18 cellular contexts compared by ENCODE assay signal in genomic region chr10:1299041-1299726, GRCh38.
DNase-seq lines count a peak whose midpoint lies in the region; ATAC-seq and TF ChIP-seq lines count a peak whose summit lies in the region.
"Had no signal": no experiment of that assay in that cellular context is flagged by ENCODE, and none has a peak within 500 bp of the region (broad histone marks: within the 10 kb centered on the region; RNA-seq: fewer than 3 reads in every experiment).

No MANE protein-coding gene starts in this region.

- no peak overlapping the region for H2AFZ ChIP-seq in H9 (ENCODE audit: low read length)

- H3K27me3 ChIP-seq in right atrium auricular region: no peaks in the 10 kb centered on the region
- no peaks in the 10 kb centered on the region for H3K27me3 ChIP-seq in H9 (ENCODE audit: insufficient read depth, low read length)
- H3K27me3 ChIP-seq: SJCRH30 had no signal

- H3K4ac ChIP-seq in H9 (ENCODE audit: low read depth, low read length): no peak overlapping the region

- no peak overlapping the region for H3K9ac ChIP-seq in H9 (ENCODE audit: extremely low read depth, insufficient read length, low read length)

- intact Hi-C loops in left ventricle myocardium superior (cut with micrococcal nuclease): no loop called here

- H4K8ac ChIP-seq in H9 (replicated peaks; ENCODE audit: insufficient read length, low read depth, low read length): no peak overlapping the region

- peaks cover 0 to 16% (median 4%) of the 10 kb centered on the region in 3 experiments; a peak in 4 of 7 replicates for H3K36me3 Mint-ChIP-seq in H9 (ENCODE audit: insufficient read depth in 1 of 3, low read depth in 3 of 3)
- H3K36me3 Mint-ChIP-seq: CD14-positive monocyte had no signal

- H3K4me1 ChIP-seq in right atrium auricular region (no peaks in the 10 kb centered on the region), H9 (ENCODE audit: insufficient read depth, low read length) (no peaks in the 10 kb centered on the region; the same call in 1 of the 2 replicates)
- H3K4me1 ChIP-seq: Caco-2, HAP-1, SJCRH30 had no signal

- no peak overlapping the region for H4K5ac ChIP-seq in H9 (ENCODE audit: insufficient read length, low read depth, low read length)

- no peak overlapping the region for H3K4me3 ChIP-seq in right atrium auricular region
- H3K4me3 ChIP-seq: HAP-1, SJCRH30 had no signal

- H3K27ac ChIP-seq in right atrium auricular region: no peak overlapping the region
- H3K27ac ChIP-seq in H9 (ENCODE audit: insufficient read length, low read depth, low read length): no peak overlapping the region
- H3K27ac ChIP-seq in cingulate gyrus (ENCODE audit: low read depth, low read length): peak overlapping the region; percentile 47
- H3K27ac ChIP-seq: SJCRH30 had no signal

- H2BK20ac ChIP-seq in H9 (ENCODE audit: low read depth, low read length, poor library complexity, severe bottlenecking): no peak overlapping the region

- in situ Hi-C loops in KBM-7 (cut with MboI; ENCODE audit: low pct_unique_long_range_greater_than_20kb, low sequenced_read_pairs): no loop called here

- TF ChIP-seq CTCF in right atrium auricular region (IDR thresholded peaks at IDR 0.05) (no peak), H9 (conservative IDR thresholded peaks at IDR 0.05) (no peak)

- H3K23me2 ChIP-seq in H9 (ENCODE audit: insufficient read length, low read depth, low read length, poor library complexity, severe bottlenecking): no peaks in the 10 kb centered on the region

- H3K79me2 ChIP-seq in H9 (ENCODE audit: insufficient read depth, low read length): no peaks in the 10 kb centered on the region

- H2BK5ac ChIP-seq in H9 (ENCODE audit: insufficient read length, low read length): no peak overlapping the region

- no peak overlapping the region for H3T11ph ChIP-seq in H9 (ENCODE audit: low read length)

- no CpG with 5 or more reads among the region's 12 CpGs for WGBS in H9 (ENCODE audit: extremely low coverage, insufficient read length, low lambda C conversion rate)

- peaks cover 1% of the 10 kb centered on the region for H3K27me3 Mint-ChIP-seq in H9 (ENCODE audit: low read depth)

- H3K18ac ChIP-seq in H9 (ENCODE audit: insufficient read length, low read depth, low read length): no peak overlapping the region

- no peak overlapping the region for H3K4me2 ChIP-seq in H9 (ENCODE audit: insufficient read depth, insufficient read length, low read length)

- peak overlapping the region; percentile 3 for H4K91ac ChIP-seq in H9 (ENCODE audit: insufficient read length, low read depth, low read length)

- H4K20me1 ChIP-seq in H9 (ENCODE audit: control insufficient read depth, insufficient read depth, insufficient read length): no peaks in the 10 kb centered on the region

- DNase-seq in right atrium auricular region (ENCODE audit: low spot score): peak; percentile 44
- DNase-seq in left ventricle myocardium superior: no peak
- DNase-seq in H9: no peak
- DNase-seq in ureter (ENCODE audit: low spot score): peak; percentile 23
- no peak for DNase-seq in KBM-7
- no peak for DNase-seq in NCI-H1105 treated with DMSO at 0.1 percent for 48 hours (lab: John Stamatoyannopoulos, UW)
- DNase-seq in dermis blood vessel endothelial cell: no peak
- DNase-seq: Caco-2; NCI-H2107; NCI-H226; NCI-H526 treated with DMSO at 0.1 percent for 48 hours; NK-92 treated with Interleukin-12 subunit alpha and Interleukin-12 subunit beta, amount 100 ng/mL, for 24 hours; OCI-M1; RPMI8226; SJCRH30 had no signal

- H2BK120ac ChIP-seq in H9 (ENCODE audit: low read depth, low read length, poor library complexity, severe bottlenecking): no peak overlapping the region

- H3K9me3 Mint-ChIP-seq in H9: peaks cover 2 to 14% of the 10 kb centered on the region in 2 experiments; a peak in 4 of 5 replicates

- no peaks in the 10 kb centered on the region for H3K9me3 ChIP-seq in right atrium auricular region
- H3K9me3 ChIP-seq in H9 (ENCODE audit: control insufficient read depth, low read depth, low read length): no peaks in the 10 kb centered on the region
- H3K9me3 ChIP-seq: Caco-2, HAP-1, SJCRH30 had no signal

- H3K36me3 ChIP-seq in right atrium auricular region: no peaks in the 10 kb centered on the region
- H3K36me3 ChIP-seq: HAP-1, SJCRH30 had no signal

- H3K56ac ChIP-seq in H9 (ENCODE audit: insufficient read length, low read depth, low read length): no peak overlapping the region

- H3K4me1 Mint-ChIP-seq in H9: peaks cover 33% of the 10 kb centered on the region in 2 experiments
- H3K4me1 Mint-ChIP-seq: CD14-positive monocyte had no signal

- no peak overlapping the region for H2BK12ac ChIP-seq in H9 (ENCODE audit: insufficient read length, low read depth, low read length)

- no peaks in the 10 kb centered on the region for H3K79me1 ChIP-seq in H9 (ENCODE audit: insufficient read depth, low read depth, low read length, poor library complexity, severe bottlenecking)

- H3K14ac ChIP-seq in H9 (ENCODE audit: insufficient read depth, low read length): no peak overlapping the region; the same call in 1 of the 2 replicates

- no peak for ATAC-seq in left ventricle myocardium superior

- H3K27ac Mint-ChIP-seq in H9: no peak overlapping the region
- H3K27ac Mint-ChIP-seq: CD14-positive monocyte had no signal

- peak overlapping the region; percentile 62 for H2AK5ac ChIP-seq in H9 (ENCODE audit: insufficient read length, low read length)

- H2BK15ac ChIP-seq in H9 (ENCODE audit: low read depth, low read length): no peak overlapping the region

- H3K4me3 Mint-ChIP-seq in H9: no peak overlapping the region

- H3K23ac ChIP-seq in H9 (ENCODE audit: insufficient read length, low read depth, low read length): no peak overlapping the region

Comparison
In these comparisons a context has a peak if more than half of its experiments do, and no peak if none do; other contexts are left out.
1. DNase-seq: peak in right atrium auricular region (single experiment) and ureter (single experiment); none in left ventricle myocardium superior (single experiment), H9 (single experiment), KBM-7 (single experiment), NCI-H1105 treated with DMSO at 0.1 percent for 48 hours (single experiment) and dermis blood vessel endothelial cell (single experiment).